ENCODE assay signal across 11 cellular contexts in genomic region chr3:62229908-62230307, GRCh38.
DNase-seq lines count a peak whose midpoint lies in the region; ATAC-seq and TF ChIP-seq lines count a peak whose summit lies in the region.
"Had no signal": no experiment of that assay in that cellular context is flagged by ENCODE, and none has a peak within 500 bp of the region (broad histone marks: within the 10 kb centered on the region; RNA-seq: fewer than 3 reads in every experiment).

No MANE protein-coding gene starts in this region.

- H4K20me1 ChIP-seq in OCI-LY3 (ENCODE audit: insufficient read depth, low read length) = no peaks in the 10 kb centered on the region

- H3K4me3 ChIP-seq in GM12865 (ENCODE audit: low read depth, low read length) (no peak overlapping the region), OCI-LY3 (ENCODE audit: low read length) (no peak overlapping the region), epithelial cell of esophagus (ENCODE audit: low read length) (no peak overlapping the region), suprapubic skin (no peak overlapping the region), ascending aorta (no peak overlapping the region)
- H3K4me3 ChIP-seq: lung, uterus had no signal

- TF ChIP-seq CTCF in GM12865 (IDR thresholded peaks at IDR 0.05; ENCODE audit: insufficient read depth, low read depth, low read length, missing control alignments) (peak; percentile 14), OCI-LY3 (IDR thresholded peaks at IDR 0.05; ENCODE audit: low read depth, low read length) (peak; percentile 65), epithelial cell of esophagus (IDR thresholded peaks at IDR 0.05; ENCODE audit: insufficient read depth, low read depth, low read length, missing control alignments) (peak; percentile 46), suprapubic skin (IDR thresholded peaks at IDR 0.05) (no peak), ascending aorta (IDR thresholded peaks at IDR 0.05) (no peak)

- peak; percentile 24 for DNase-seq in 8988T
- no peak for DNase-seq in GM12865 (ENCODE audit: low read depth)
- peak; percentile 50 for DNase-seq in epithelial cell of esophagus (ENCODE audit: low read depth)
- DNase-seq in suprapubic skin (ENCODE audit: low spot score in 2 of 2) = no peak
- DNase-seq in ascending aorta (ENCODE audit: low spot score in 2 of 2) = no peak
- DNase-seq: stimulated activated CD4-positive, alpha-beta T cell treated with anti-CD3 and anti-CD28 coated beads, Interleukin-2, amount 100 ng/mL, for 48 hours; uterus had no signal

- WGBS in suprapubic skin = 60% methylated on average over 1 of the region's 1 CpG

- no peak for ATAC-seq in HG03025 (IDR thresholded peaks at IDR 0.05; ENCODE audit: low FRiP score, unreplicated experiment)
- no peak for ATAC-seq in GM18867 (IDR thresholded peaks at IDR 0.05; ENCODE audit: unreplicated experiment)

- no peak overlapping the region for H2AFZ ChIP-seq in OCI-LY3 (ENCODE audit: low read depth, low read length)

- H3K79me2 ChIP-seq in OCI-LY3 (ENCODE audit: low read length) = no peaks in the 10 kb centered on the region

- intact Hi-C loops in ascending aorta (cut with DNase I) = no loop called here

- H3K9me3 ChIP-seq in OCI-LY3 (ENCODE audit: insufficient read depth, low read length) (no peaks in the 10 kb centered on the region), suprapubic skin (no peaks in the 10 kb centered on the region), ascending aorta (no peaks in the 10 kb centered on the region)
- H3K9me3 ChIP-seq: uterus had no signal

- H3K4me1 ChIP-seq in OCI-LY3 (ENCODE audit: low read length) (peaks cover 6% of the 10 kb centered on the region; the same call in 1 of the 2 replicates), suprapubic skin (no peaks in the 10 kb centered on the region), ascending aorta (no peaks in the 10 kb centered on the region)
- H3K4me1 ChIP-seq: uterus had no signal

- H3K27me3 ChIP-seq in OCI-LY3 (ENCODE audit: low read depth, low read length) = no peaks in the 10 kb centered on the region
- no peaks in the 10 kb centered on the region for H3K27me3 ChIP-seq in suprapubic skin
- H3K27me3 ChIP-seq in ascending aorta = no peaks in the 10 kb centered on the region
- H3K27me3 ChIP-seq: uterus had no signal

- no peak for TF ChIP-seq POLR2A in suprapubic skin (IDR thresholded peaks at IDR 0.05)

- H3K27ac ChIP-seq in OCI-LY3 (ENCODE audit: low read length) = no peak overlapping the region
- H3K27ac ChIP-seq in suprapubic skin = no peak overlapping the region
- no peak overlapping the region for H3K27ac ChIP-seq in ascending aorta
- H3K27ac ChIP-seq: uterus had no signal

- H3K4me2 ChIP-seq in OCI-LY3 (ENCODE audit: low read length) = no peak overlapping the region

- H3K36me3 ChIP-seq in OCI-LY3 (replicated peaks; ENCODE audit: low read depth, low read length) (no peaks in the 10 kb centered on the region), suprapubic skin (no peaks in the 10 kb centered on the region), ascending aorta (peaks cover 0 to 5% of the 10 kb centered on the region in 2 donors)
- H3K36me3 ChIP-seq: uterus had no signal

- no peak for TF ChIP-seq EP300 in suprapubic skin (IDR thresholded peaks at IDR 0.05)

- H3K9ac ChIP-seq in OCI-LY3 (ENCODE audit: low read length) = no peak overlapping the region

Comparison
In these comparisons a context has a peak if more than half of its experiments do, and no peak if none do; other contexts are left out.
1. DNase-seq: peak in 8988T (single experiment) and epithelial cell of esophagus (single experiment); none in GM12865 (single experiment), suprapubic skin (0 of 2) and ascending aorta (0 of 2).
2. CTCF ChIP-seq: peak in GM12865 (single experiment), OCI-LY3 (single experiment) and epithelial cell of esophagus (single experiment); none in suprapubic skin (0 of 2) and ascending aorta (0 of 3).